In genomic region chr3:49092948-49093852, GRCh38 we compare ENCODE assay signal across 8 cellular contexts.
DNase-seq lines count a peak whose midpoint lies in the region; ATAC-seq and TF ChIP-seq lines count a peak whose summit lies in the region.

No MANE protein-coding gene starts in this region.

- peak overlapping the region; percentile 95 for H3K9ac ChIP-seq in HUES6 (ENCODE audit: low read length)

- H3K36me3 ChIP-seq in HUES6 (ENCODE audit: control insufficient read depth, insufficient read depth, low read length) (peaks cover 35% of the 10 kb centered on the region), RWPE2 (ENCODE audit: low read depth) (peaks cover 41% of the 10 kb centered on the region)

- peak overlapping the region; percentile 85 for H3K4me3 ChIP-seq in HUES6 (ENCODE audit: low read depth, low read length)
- H3K4me3 ChIP-seq in RWPE2 (ENCODE audit: severe bottlenecking) = peak overlapping the region; percentile 94

- peak; percentile 18 for DNase-seq in DMS 273 treated with DMSO at 0.1 percent for 48 hours (lab: John Stamatoyannopoulos, UW)
- DNase-seq in RWPE2 (ENCODE audit: low spot score) = no peak
- DNase-seq in activated naive CD4-positive, alpha-beta T cell treated with Interleukin-2 at 50 U/mL for 16 hours = peak; percentile 83
- peak; percentile 82 for DNase-seq in germinal center (ENCODE audit: low spot score)
- DNase-seq in nucleus accumbens (lab: John Stamatoyannopoulos, UW) = peak in 51 of 56 donors; percentile 34 to 87 (median 73)
- peak; percentile 67 for DNase-seq in superior temporal gyrus (ENCODE audit: extremely low spot score)

- no peaks in the 10 kb centered on the region for H3K9me3 ChIP-seq in HUES6 (ENCODE audit: control insufficient read depth, insufficient read depth, low read depth, low read length)
- no peaks in the 10 kb centered on the region for H3K9me3 ChIP-seq in RWPE2 (ENCODE audit: severe bottlenecking)

- TF ChIP-seq CTCF in RWPE2 (IDR thresholded peaks at IDR 0.05; ENCODE audit: poor library complexity, severe bottlenecking) = no peak

- ATAC-seq in GM21447 (IDR thresholded peaks at IDR 0.05; ENCODE audit: unreplicated experiment) = peak; percentile 24
- peak; percentile 7; the same call in 2 of the 3 replicates for ATAC-seq in RWPE2 (ENCODE audit: low read depth)

- peak overlapping the region; percentile 94 for H3K27ac ChIP-seq in HUES6 (ENCODE audit: low read depth, low read length)
- H3K27ac ChIP-seq in RWPE2 (ENCODE audit: poor library complexity, severe bottlenecking) = peak overlapping the region; percentile 84

- H3K27me3 ChIP-seq in HUES6 (ENCODE audit: control insufficient read depth, insufficient read depth, low read length) = no peaks in the 10 kb centered on the region
- no peaks in the 10 kb centered on the region for H3K27me3 ChIP-seq in RWPE2 (ENCODE audit: insufficient read depth, poor library complexity, severe bottlenecking)

- H3K4me1 ChIP-seq in HUES6 (ENCODE audit: control insufficient read depth, insufficient read depth, low read length) (peaks cover 7% of the 10 kb centered on the region; the same call in 1 of the 2 replicates), RWPE2 (ENCODE audit: insufficient read depth, poor library complexity, severe bottlenecking) (peaks cover 3% of the 10 kb centered on the region)
